ENCODE assay signal across 25 cellular contexts in genomic region chr14:50845166-50845565, GRCh38. TPM values are rescaled to one million over a fixed set of nuclear protein-coding genes. Genes with fewer than 3 reads are reported as not detected.
A peak's percentile ranks its signal among the peaks of the same experiment; 100 is the strongest.
DNase-seq lines count a peak whose midpoint lies in the region; ATAC-seq, FAIRE-seq and TF ChIP-seq lines count a peak whose summit lies in the region.
"Had no signal": no experiment of that assay in that cellular context is flagged by ENCODE, and none has a peak within 500 bp of the region (broad histone marks: within the 10 kb centered on the region; RNA-seq: fewer than 3 reads in every experiment).

No MANE protein-coding gene starts in this region.

- 86 to 88% methylated on average over 3 of the region's 3 CpGs for WGBS in GM23248 (ENCODE audit: low coverage in 1 of 2, low lambda C conversion rate in 2 of 2, missing lambda C conversion rate in 2 of 2), 2 experiments
- 0% methylated on average over 3 of the region's 3 CpGs for WGBS in K562 (ENCODE audit: insufficient coverage, low coverage, missing lambda C conversion rate)

- H2AFZ ChIP-seq in GM23248 (no peak overlapping the region), K562 (ENCODE audit: low read depth, low read length) (0 out of 2 replicates have a peak overlapping the region, but pooled peaks have one; percentile 14)

- TF ChIP-seq EP300 in Ishikawa (IDR thresholded peaks at IDR 0.05; ENCODE audit: borderline replicate concordance) (no peak), K562 (IDR thresholded peaks at IDR 0.05; ENCODE audit: low read length) (no peak)

- no peaks in the 10 kb centered on the region for H3K9me2 ChIP-seq in GM23248 (ENCODE audit: insufficient read depth)

- no peak overlapping the region for H3K4me3 ChIP-seq in GM23248
- H3K4me3 ChIP-seq in K562 = no peak overlapping the region
- H3K4me3 ChIP-seq: BLaER1 treated with 17β-estradiol and CSF1 and Interleukin-3, amounts not matched to agents 10 nM and 100 nM; GM12878 had no signal

- no peak for TF ChIP-seq POLR2A in K562 (conservative IDR thresholded peaks at IDR 0.05)

- no peaks in the 10 kb centered on the region for H3K9me3 ChIP-seq in GM23248 (ENCODE audit: low read depth)
- H3K9me3 ChIP-seq in K562 (replicated peaks; ENCODE audit: control insufficient read depth, insufficient read depth, low read depth, low read length) = no peaks in the 10 kb centered on the region
- H3K9me3 ChIP-seq: BLaER1 treated with 17β-estradiol and CSF1 and Interleukin-3, amounts not matched to agents 10 nM and 100 nM had no signal

- DNase-seq in GM23248 = no peak
- DNase-seq in K562 (ENCODE audit: extremely low read depth in 1 of 4, low spot score in 3 of 4) = no peak
- peak; percentile 54 for DNase-seq in renal cortical epithelial cell (ENCODE audit: low read depth)
- DNase-seq in mucosa of gallbladder (ENCODE audit: low spot score) = no peak
- no peak for DNase-seq in stimulated activated CD4-positive, alpha-beta T cell treated with anti-CD3 and anti-CD28 coated beads, Interleukin-2, amount 100 ng/mL, for 24 hours
- DNase-seq: AML-193; CD4-positive, alpha-beta T cell; GDM1; H9; KBM-7; MM.1S; NCI-H2029; NCI-H446; NCI-H524 treated with DMSO at 0.1 percent for 48 hours; NCI-H774; SHP77; T-helper 1 cell had no signal

- CTCF ChIA-PET in K562 (lab: Yijun Ruan, JAX; ENCODE audit: low intra/inter-chr PET ratio) = no interaction called here

- no peaks in the 10 kb centered on the region for H3K9me1 ChIP-seq in K562 (ENCODE audit: control insufficient read depth, insufficient read depth, low read length)

- H4K20me1 ChIP-seq in GM23248 (ENCODE audit: insufficient read depth) (no peaks in the 10 kb centered on the region), K562 (replicated peaks; ENCODE audit: control insufficient read depth, insufficient read depth, low read length) (no peaks in the 10 kb centered on the region)
- H4K20me1 ChIP-seq: BLaER1 treated with 17β-estradiol and CSF1 and Interleukin-3, amounts not matched to agents 10 nM and 100 nM had no signal

- POLR2A ChIA-PET in K562 (lab: Yijun Ruan, JAX) = no interaction called here

- FAIRE-seq in K562 (lab: Jason Lieb, UNC) = no peak
- FAIRE-seq: GM12878 had no signal

- ATAC-seq in K562 = no peak
- ATAC-seq in HG02759 (IDR thresholded peaks at IDR 0.05; ENCODE audit: unreplicated experiment) = no peak
- ATAC-seq: GM12878 had no signal

- in situ Hi-C loops in GM23248 (cut with MboI) = no loop called here
- in situ Hi-C loops in K562 (cut with MboI) = no loop called here

- H3K27me3 ChIP-seq in GM23248 (replicated peaks; ENCODE audit: insufficient read depth) (no peaks in the 10 kb centered on the region), K562 (ENCODE audit: control insufficient read depth in 2 of 2, insufficient read depth in 2 of 2, low read length in 2 of 2) (peaks cover 0 to 6% of the 10 kb centered on the region in 2 experiments; a peak in 1 of 5 replicates)
- H3K27me3 ChIP-seq: BLaER1 treated with 17β-estradiol and CSF1 and Interleukin-3, amounts not matched to agents 10 nM and 100 nM had no signal

- TF ChIP-seq CTCF in K562 (IDR thresholded peaks at IDR 0.05 in 2 of 3, conservative IDR thresholded peaks at IDR 0.05 in 1 of 3; ENCODE audit: insufficient read depth in 2 of 3, low read depth in 1 of 3, low read length in 3 of 3) = no peak

- H3K4me1 ChIP-seq in GM23248 (ENCODE audit: insufficient read depth) (peaks cover 35% of the 10 kb centered on the region), K562 (replicated peaks in 1 of 2; ENCODE audit: control insufficient read depth in 2 of 2, insufficient read depth in 2 of 2, low read length in 2 of 2) (no peaks in the 10 kb centered on the region; a peak in 1 of 5 replicates)
- H3K4me1 ChIP-seq: BLaER1 treated with 17β-estradiol and CSF1 and Interleukin-3, amounts not matched to agents 10 nM and 100 nM had no signal

- no peaks in the 10 kb centered on the region for H3K79me2 ChIP-seq in GM23248 (ENCODE audit: insufficient read depth)
- H3K79me2 ChIP-seq in K562 (ENCODE audit: control insufficient read depth, insufficient read depth, low read length) = no peaks in the 10 kb centered on the region

- intact Hi-C loops in K562 (cut with micrococcal nuclease) = no loop called here

- H3K9ac ChIP-seq in GM23248 (no peak overlapping the region), K562 (ENCODE audit: insufficient read depth in 1 of 2, low read depth in 2 of 2, low read length in 2 of 2) (no peak overlapping the region)
- H3K9ac ChIP-seq: BLaER1 treated with 17β-estradiol and CSF1 and Interleukin-3, amounts not matched to agents 10 nM and 100 nM had no signal

- H3K27ac ChIP-seq in GM23248 (peak overlapping the region; percentile 80; the same call in 1 of the 2 replicates), K562 (ENCODE audit: extremely low read depth, low read depth, low read length) (no peak overlapping the region)
- H3K27ac ChIP-seq: BLaER1 treated with 17β-estradiol and CSF1 and Interleukin-3, amounts not matched to agents 10 nM and 100 nM; RWPE1 had no signal

- no peak for TF ChIP-seq RAD21 in Ishikawa (IDR thresholded peaks at IDR 0.05; ENCODE audit: low read depth)
- no peak for TF ChIP-seq RAD21 in K562 (CRISPR knock-in tag; conservative IDR thresholded peaks at IDR 0.05 in 1 of 2, IDR thresholded peaks at IDR 0.05 in 1 of 2)

- no peaks in the 10 kb centered on the region for H3K36me3 ChIP-seq in GM23248 (ENCODE audit: low read depth)
- H3K36me3 ChIP-seq in K562 (ENCODE audit: control insufficient read depth, insufficient read depth, low read length) = no peaks in the 10 kb centered on the region
- H3K36me3 ChIP-seq: BLaER1 treated with 17β-estradiol and CSF1 and Interleukin-3, amounts not matched to agents 10 nM and 100 nM had no signal

- peaks cover 41% of the 10 kb centered on the region for H3F3A ChIP-seq in GM23248 (ENCODE audit: insufficient read depth)

- BruUV-seq in K562 (replicated peaks; lab: Mats Ljungman, UMichigan) = no TSS peak

- H3K4me2 ChIP-seq in GM23248 (ENCODE audit: unreplicated experiment) (no peak overlapping the region), K562 (ENCODE audit: insufficient read depth, low read length) (no peak overlapping the region)
- H3K4me2 ChIP-seq: BLaER1 treated with 17β-estradiol and CSF1 and Interleukin-3, amounts not matched to agents 10 nM and 100 nM had no signal

TF ChIP-seq in K562, 482 proteins besides CTCF, POLR2A, EP300 and RAD21 (continues in another document):
- TF ChIP-seq RAD51 (IDR thresholded peaks at IDR 0.05; ENCODE audit: borderline replicate concordance, low read depth) (peak; percentile 58; the same call in 1 of the 2 replicates), USF2 (CRISPR knock-in tag; IDR thresholded peaks at IDR 0.05) (peak; percentile 50; the same call in 1 of the 2 replicates)

RNA-seq across cellular contexts. Expression of gene NIN, which starts 14.2 kb away (rescaled TPM):
- 28.7 and 33.3 TPM in 2 replicates for total RNA-seq in GM23248 (2014; rRNA removed; shearing (Covaris generic))
- 16.2 and 17.0 TPM in 2 replicates for polyA plus RNA-seq in GM23248 (2016; fragmentation: Nextera tagmentation; extraction: Ambion mirVana)
- total RNA-seq in K562 (2011; cell fraction: chromatin; rRNA removed; ENCODE audit: low replicate concordance) = 8.1 and 14.9 TPM in 2 replicates
- 3.4 and 3.5 TPM in 2 replicates for total RNA-seq in K562 (2011; cell fraction: nucleolus; rRNA removed)
- 4.9 and 10.2 TPM in 2 replicates for total RNA-seq in K562 (2011; cell fraction: nucleoplasm; rRNA removed)
- 4.3 and 4.8 TPM in 2 replicates for total RNA-seq in K562 (2014; rRNA removed)
- total RNA-seq in K562 (2014; rRNA removed; fragmentation: Illumina TruSeq; extraction: Trizol) = 6.8 and 7.8 TPM in 2 replicates
- total RNA-seq in K562 (2015; rRNA removed; fragmentation: Illumina TruSeq; extraction: Trizol) = 8.2 and 8.3 TPM in 2 replicates
- 7.4 and 8.4 TPM in 2 replicates for total RNA-seq in K562 (2021)
- 3.5 and 5.4 TPM in 2 replicates for polyA plus RNA-seq in K562 (2011; rRNA removed)
- polyA plus RNA-seq in K562 (2011; cell fraction: cytosol; rRNA removed) = 1.7 and 1.9 TPM in 2 replicates
- 4.4 and 5.6 TPM in 2 replicates for polyA plus RNA-seq in K562 (2011; cell fraction: nucleus; rRNA removed)
- polyA plus RNA-seq in K562 (2012) = 3.6 and 4.0 TPM in 2 replicates
- 5.0 TPM in 2 replicates for polyA plus RNA-seq in K562 (2014; fragmentation: Illumina TruSeq; extraction: Trizol)
- polyA plus RNA-seq in K562 (2014; fragmentation: Nextera tagmentation; extraction: Ambion mirVana) = 1 to 10 TPM in 1 of 2 experiments, under 1 TPM in 1; 0.84 to 1.0 TPM
- 2.4 and 3.8 TPM in 2 replicates for polyA plus RNA-seq in K562 (2014; rRNA removed)
- polyA minus RNA-seq in K562 (2011; rRNA and poly(A)+ RNA removed) = 9.9 and 10.3 TPM in 2 replicates
- polyA minus RNA-seq in K562 (2011; cell fraction: cytosol; rRNA and poly(A)+ RNA removed) = 4.3 and 6.1 TPM in 2 replicates
- 4.6 and 9.1 TPM in 2 replicates for polyA minus RNA-seq in K562 (2011; cell fraction: nucleus; rRNA and poly(A)+ RNA removed)
- 30.0 and 78.2 TPM in 2 replicates for total RNA-seq in renal cortical epithelial cell
- total RNA-seq in mucosa of gallbladder = 28.3 TPM

RNA-seq across cellular contexts. Expression of gene ABHD12B, which starts 26.7 kb away (rescaled TPM):
- not detected in 2 replicates for total RNA-seq in GM23248 (2014; rRNA removed; shearing (Covaris generic))
- polyA plus RNA-seq in GM23248 (2016; fragmentation: Nextera tagmentation; extraction: Ambion mirVana) (0.31 TPM in 1 of 2 replicates, not detected in the other), K562 (2011; rRNA removed) (not detected in 2 replicates), K562 (2014; fragmentation: Illumina TruSeq; extraction: Trizol) (not detected in 2 replicates), K562 (2014; fragmentation: Nextera tagmentation; extraction: Ambion mirVana) (not detected), K562 (2014; rRNA removed) (not detected in 2 replicates)
- not detected in 2 replicates for total RNA-seq in K562 (2011; cell fraction: chromatin; rRNA removed; ENCODE audit: low replicate concordance)
- total RNA-seq in K562 (2011; cell fraction: nucleolus; rRNA removed) = not detected in 2 replicates
- total RNA-seq in K562 (2011; cell fraction: nucleoplasm; rRNA removed) = not detected in 2 replicates
- total RNA-seq in K562 (2014; rRNA removed) (not detected in 2 replicates), K562 (2014; rRNA removed; fragmentation: Illumina TruSeq; extraction: Trizol) (not detected in 2 replicates), K562 (2015; rRNA removed; fragmentation: Illumina TruSeq; extraction: Trizol) (not detected in 2 replicates), K562 (2021) (not detected in 2 replicates), renal cortical epithelial cell (not detected in 2 replicates), mucosa of gallbladder (1.0 TPM)
- not detected in 2 replicates for polyA plus RNA-seq in K562 (2011; cell fraction: cytosol; rRNA removed)
- not detected in 2 replicates for polyA plus RNA-seq in K562 (2011; cell fraction: nucleus; rRNA removed)
- polyA plus RNA-seq in K562 (2012) = 0.37 TPM in 1 of 2 replicates, not detected in the other
- polyA minus RNA-seq in K562 (2011; rRNA and poly(A)+ RNA removed) = not detected in 2 replicates
- polyA minus RNA-seq in K562 (2011; cell fraction: cytosol; rRNA and poly(A)+ RNA removed) = not detected in 2 replicates
- not detected in 2 replicates for polyA minus RNA-seq in K562 (2011; cell fraction: nucleus; rRNA and poly(A)+ RNA removed)
- total RNA-seq: A172; CD4-positive, alpha-beta T cell; GM12878; HT-29; SK-MEL-5 had no signal
- polyA plus RNA-seq: GM12878 had no signal
